ENCODE assay signal across 17 cellular contexts in genomic region chr11:126645206-126645605, GRCh38.
DNase-seq lines count a peak whose midpoint lies in the region; ATAC-seq and TF ChIP-seq lines count a peak whose summit lies in the region.
"Had no signal": no experiment of that assay in that cellular context is flagged by ENCODE, and none has a peak within 500 bp of the region (broad histone marks: within the 10 kb centered on the region; RNA-seq: fewer than 3 reads in every experiment).

No MANE protein-coding gene starts in this region.

- H3K4me1 Mint-ChIP-seq in Caco-2 (ENCODE audit: low read depth, unreplicated experiment) = no peaks in the 10 kb centered on the region
- H3K4me1 Mint-ChIP-seq: B cell; CD4-positive, alpha-beta memory T cell had no signal

- ATAC-seq in GM18907 (IDR thresholded peaks at IDR 0.05; ENCODE audit: unreplicated experiment) = no peak
- ATAC-seq: A549, GM12878 had no signal

- H3K9me3 Mint-ChIP-seq in Caco-2 (ENCODE audit: unreplicated experiment) = no peaks in the 10 kb centered on the region
- H3K9me3 Mint-ChIP-seq: CD4-positive, alpha-beta memory T cell had no signal

- H3K79me2 ChIP-seq in SK-N-SH (ENCODE audit: insufficient read depth) = no peaks in the 10 kb centered on the region

- H3K9ac ChIP-seq in SK-N-SH = no peak overlapping the region

- H3K27me3 Mint-ChIP-seq in Caco-2 (ENCODE audit: insufficient read depth, unreplicated experiment) = peaks cover 13% of the 10 kb centered on the region

- H3K9me2 ChIP-seq in SK-N-SH = no peaks in the 10 kb centered on the region

- H3F3A ChIP-seq in SK-N-SH (replicated peaks; ENCODE audit: insufficient read depth) = peaks cover 22% of the 10 kb centered on the region

- H3K36me3 Mint-ChIP-seq in Caco-2 (ENCODE audit: insufficient read depth, unreplicated experiment) = no peaks in the 10 kb centered on the region
- H3K36me3 Mint-ChIP-seq: CD4-positive, alpha-beta memory T cell had no signal

- no peak overlapping the region for H2AFZ ChIP-seq in SK-N-SH (ENCODE audit: low read depth)

- no peak overlapping the region for H3K4me3 Mint-ChIP-seq in Caco-2 (ENCODE audit: unreplicated experiment)
- H3K4me3 Mint-ChIP-seq: B cell; CD4-positive, alpha-beta memory T cell had no signal

- H3K36me3 ChIP-seq in SK-N-SH (replicated peaks in 1 of 2; ENCODE audit: control insufficient read depth in 1 of 2, insufficient read depth in 2 of 2, low read length in 1 of 2) (no peaks in the 10 kb centered on the region), Caco-2 (ENCODE audit: control insufficient read depth, insufficient read depth, low read length) (no peaks in the 10 kb centered on the region)

- no peak overlapping the region for H3K27ac Mint-ChIP-seq in Caco-2 (ENCODE audit: unreplicated experiment)
- H3K27ac Mint-ChIP-seq: B cell; CD4-positive, alpha-beta memory T cell had no signal

- H3K4me1 ChIP-seq in SK-N-SH (ENCODE audit: control insufficient read depth in 1 of 2, insufficient read depth in 2 of 2, low read depth in 1 of 2, low read length in 1 of 2) (peaks cover 0 to 21% of the 10 kb centered on the region in 2 experiments; a peak in 2 of 4 replicates), Caco-2 (no peaks in the 10 kb centered on the region)

- DNase-seq in AG08395 (ENCODE audit: low spot score) (peak; percentile 25), HS-27A (ENCODE audit: low read depth) (peak; percentile 54), SK-N-SH (no peak), glomerular visceral epithelial cell (ENCODE audit: extremely low spot score) (peak; percentile 11), NCI-H1417 (lab: John Stamatoyannopoulos, UW) (no peak), Caco-2 (no peak), cortex of kidney (lab: John Stamatoyannopoulos, UW) (no peak)
- DNase-seq: CD4-positive, alpha-beta memory T cell; KG1; NCI-H1105 treated with DMSO at 0.1 percent for 48 hours; NCI-H1930; NCI-H510A treated with DMSO at 0.1 percent for 48 hours; RPMI8226 had no signal

- CTCF ChIA-PET in SK-N-SH (lab: Yijun Ruan, JAX) = interaction anchor here (1.2 kb wide), 1 partner anchor 9 kb away, joined by 6 read pairs; no protein-coding TSS in a partner anchor
- CTCF ChIA-PET in Caco-2 (lab: Charles Lee) = no interaction called here

- no peaks in the 10 kb centered on the region for H4K20me1 ChIP-seq in SK-N-SH (ENCODE audit: insufficient read depth)

- intact Hi-C loops in Caco-2 (cut with micrococcal nuclease; ENCODE audit: unreplicated experiment) = no loop called here

- no TSS peak for BruUV-seq in Caco-2 (replicated peaks; lab: Mats Ljungman, UMichigan)

- TF ChIP-seq CTCF in SK-N-SH (IDR thresholded peaks at IDR 0.05) (no peak), Caco-2 (IDR thresholded peaks at IDR 0.05; ENCODE audit: insufficient read depth in 1 of 2, low read depth in 1 of 2, low read length in 1 of 2, severe bottlenecking in 1 of 2, unreplicated experiment in 1 of 2) (no peak)

- H3K27ac ChIP-seq in SK-N-SH (ENCODE audit: low read depth in 2 of 2, low read length in 1 of 2) = peak overlapping the region in 1 of 2 experiments; percentile 33; a peak in 3 of 4 replicates
- H3K27ac ChIP-seq: A549 had no signal

- TF ChIP-seq RAD21 in SK-N-SH (IDR thresholded peaks at IDR 0.05; ENCODE audit: low read length) = no peak

- H3K4me2 ChIP-seq in SK-N-SH = no peak overlapping the region
- H3K4me2 ChIP-seq: A549 had no signal

- H3K27me3 ChIP-seq in SK-N-SH (ENCODE audit: insufficient read depth) (no peaks in the 10 kb centered on the region), Caco-2 (replicated peaks; ENCODE audit: control insufficient read depth, insufficient read depth, low read length) (no peaks in the 10 kb centered on the region)

- H3K4me3 ChIP-seq in SK-N-SH (ENCODE audit: low read depth in 2 of 2, low read length in 1 of 2) = no peak overlapping the region
- no peak overlapping the region for H3K4me3 ChIP-seq in Caco-2 (ENCODE audit: low read depth, low read length)
- H3K4me3 ChIP-seq: A549, GM12878 had no signal

- 0 out of 4 replicates have a peak, but pooled peaks of 1 of the 2 experiments have one; percentile 7 for TF ChIP-seq EP300 in SK-N-SH (IDR thresholded peaks at IDR 0.05; ENCODE audit: borderline replicate concordance in 1 of 2, low read depth in 1 of 2, low read length in 1 of 2)

- H3K9me3 ChIP-seq in SK-N-SH (no peaks in the 10 kb centered on the region), Caco-2 (no peaks in the 10 kb centered on the region)
- H3K9me3 ChIP-seq: A549 had no signal

- WGBS in SK-N-SH (ENCODE audit: low lambda C conversion rate) = 72% methylated on average over 7 of the region's 7 CpGs

- POLR2A ChIA-PET in SK-N-SH (lab: Yijun Ruan, JAX) = no interaction called here
- POLR2A ChIA-PET in Caco-2 (lab: Charles Lee) = no interaction called here

TF ChIP-seq in SK-N-SH, 30 proteins besides CTCF, POLR2A, EP300 and RAD21:
- TF ChIP-seq FOSL2 (IDR thresholded peaks at IDR 0.05; ENCODE audit: borderline replicate concordance, low read depth) (peak; percentile 56; the same call in 1 of the 2 replicates), PBX3 (IDR thresholded peaks at IDR 0.05) (peak; percentile 48; the same call in 1 of the 2 replicates), TEAD4 (IDR thresholded peaks at IDR 0.05; ENCODE audit: borderline replicate concordance, insufficient read depth) (peak; percentile 44; the same call in 1 of the 2 replicates), TCF12 (IDR thresholded peaks at IDR 0.05) (peak; percentile 43; the same call in 1 of the 2 replicates), NFIC (IDR thresholded peaks at IDR 0.05; ENCODE audit: borderline replicate concordance) (no peak), GATA2 (CRISPR knock-in tag; IDR thresholded peaks at IDR 0.05) (no peak)

Comparison
In these comparisons a context has a peak if more than half of its experiments do, and no peak if none do; other contexts are left out.
1. DNase-seq: peak in AG08395 (single experiment), HS-27A (single experiment) and glomerular visceral epithelial cell (single experiment); none in SK-N-SH (single experiment), NCI-H1417 (0 of 3), Caco-2 (0 of 2) and cortex of kidney (single experiment).